In the genomic region with DNA sequence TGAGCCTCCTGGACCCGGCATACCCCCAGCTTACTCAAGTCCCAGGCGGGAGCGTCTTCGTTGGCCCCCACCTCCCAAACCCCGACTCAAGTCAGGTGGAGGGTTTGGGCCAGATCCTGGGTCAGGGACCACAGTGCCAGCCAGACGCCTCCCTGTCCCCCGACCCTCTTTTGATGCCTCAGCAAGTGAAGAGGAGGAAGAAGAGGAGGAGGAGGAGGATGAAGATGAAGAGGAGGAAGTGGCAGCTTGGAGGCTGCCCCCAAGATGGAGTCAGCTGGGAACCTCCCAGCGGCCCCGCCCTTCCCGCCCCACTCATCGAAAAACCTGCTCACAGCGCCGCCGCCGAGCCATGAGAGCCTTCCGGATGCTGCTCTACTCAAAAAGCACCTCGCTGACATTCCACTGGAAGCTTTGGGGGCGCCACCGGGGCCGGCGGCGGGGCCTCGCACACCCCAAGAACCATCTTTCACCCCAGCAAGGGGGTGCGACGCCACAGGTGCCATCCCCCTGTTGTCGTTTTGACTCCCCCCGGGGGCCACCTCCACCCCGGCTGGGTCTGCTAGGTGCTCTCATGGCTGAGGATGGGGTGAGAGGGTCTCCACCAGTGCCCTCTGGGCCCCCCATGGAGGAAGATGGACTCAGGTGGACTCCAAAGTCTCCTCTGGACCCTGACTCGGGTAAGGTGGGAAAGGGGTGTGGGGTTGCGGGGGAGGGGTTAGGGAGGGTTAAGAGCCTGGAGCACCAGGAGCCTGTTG, we compare ENCODE assay signal across 9 cellular contexts. TPM values are rescaled to one million over a fixed set of nuclear protein-coding genes. Genes with fewer than 3 reads are reported as not detected.
DNase-seq lines count a peak whose midpoint lies in the region; ATAC-seq and TF ChIP-seq lines count a peak whose summit lies in the region.
"Had no signal": no experiment of that assay in that cellular context is flagged by ENCODE, and none has a peak within 500 bp of the region (broad histone marks: within the 10 kb centered on the region; RNA-seq: fewer than 3 reads in every experiment).

No MANE protein-coding gene starts in this region.

- H3K27me3 Mint-ChIP-seq in activated CD8-positive, alpha-beta memory T cell treated with anti-CD3 and anti-CD28 coated beads, Interleukin-2, amount 10 ng/mL, durations not matched to agents 7 days and 5 days = no peaks in the 10 kb centered on the region
- H3K27me3 Mint-ChIP-seq in T-helper 17 cell = no peaks in the 10 kb centered on the region

- no peak for ATAC-seq in activated CD8-positive, alpha-beta memory T cell treated with anti-CD3 and anti-CD28 coated beads, Interleukin-2, amount 10 ng/mL, durations not matched to agents 7 days and 5 days
- ATAC-seq in T-helper 17 cell = no peak
- ATAC-seq in stimulated activated effector memory CD8-positive, alpha-beta T cell treated with anti-CD3 and anti-CD28 coated beads, Interleukin-12 subunit alpha, Interleukin-12 subunit beta, amount 100 ng/mL, for 72 hours = no peak
- no peak for ATAC-seq in HG02870 (IDR thresholded peaks at IDR 0.05; ENCODE audit: unreplicated experiment)

- H3K4me1 Mint-ChIP-seq in activated CD8-positive, alpha-beta memory T cell treated with anti-CD3 and anti-CD28 coated beads, Interleukin-2, amount 10 ng/mL, durations not matched to agents 7 days and 5 days = peaks cover 49% of the 10 kb centered on the region
- H3K4me1 Mint-ChIP-seq in T-helper 17 cell = peaks cover 35% of the 10 kb centered on the region
- peaks cover 51% of the 10 kb centered on the region for H3K4me1 Mint-ChIP-seq in stimulated activated effector memory CD8-positive, alpha-beta T cell treated with anti-CD3 and anti-CD28 coated beads, Interleukin-12 subunit alpha, Interleukin-12 subunit beta, amount 100 ng/mL, for 72 hours

- CTCF ChIA-PET in activated CD8-positive, alpha-beta memory T cell treated with anti-CD3 and anti-CD28 coated beads, Interleukin-2, amount 10 ng/mL, durations not matched to agents 7 days and 5 days (lab: Charles Lee) = interaction anchor here (0.5 to 0.9 kb wide), 3 partner anchors 51 to 418 kb away, joined by 3 read pairs; a partner anchor contains a TSS

- peak overlapping the region; percentile 81 for H3K4me3 ChIP-seq in fibroblast of pulmonary artery (replicated peaks; ENCODE audit: low read depth, low read length)

- peak overlapping the region; percentile 85 for H3K4me3 Mint-ChIP-seq in activated CD8-positive, alpha-beta memory T cell treated with anti-CD3 and anti-CD28 coated beads, Interleukin-2, amount 10 ng/mL, durations not matched to agents 7 days and 5 days
- peak overlapping the region; percentile 97 for H3K4me3 Mint-ChIP-seq in T-helper 17 cell
- peak overlapping the region; percentile 90 for H3K4me3 Mint-ChIP-seq in stimulated activated effector memory CD8-positive, alpha-beta T cell treated with anti-CD3 and anti-CD28 coated beads, Interleukin-12 subunit alpha, Interleukin-12 subunit beta, amount 100 ng/mL, for 72 hours

- no peaks in the 10 kb centered on the region for H3K9me3 Mint-ChIP-seq in activated CD8-positive, alpha-beta memory T cell treated with anti-CD3 and anti-CD28 coated beads, Interleukin-2, amount 10 ng/mL, durations not matched to agents 7 days and 5 days (ENCODE audit: low read depth)
- no peaks in the 10 kb centered on the region for H3K9me3 Mint-ChIP-seq in stimulated activated effector memory CD8-positive, alpha-beta T cell treated with anti-CD3 and anti-CD28 coated beads, Interleukin-12 subunit alpha, Interleukin-12 subunit beta, amount 100 ng/mL, for 72 hours

- no peak for TF ChIP-seq CTCF in fibroblast of pulmonary artery (IDR thresholded peaks at IDR 0.05; ENCODE audit: low read length, missing control alignments)

- H3K9me3 ChIP-seq in T-helper 17 cell (ENCODE audit: control insufficient read depth, low read length, poor library complexity, severe bottlenecking) = no peaks in the 10 kb centered on the region
- H3K9me3 ChIP-seq: stomach had no signal

- peaks cover 13% of the 10 kb centered on the region for H3K36me3 Mint-ChIP-seq in activated CD8-positive, alpha-beta memory T cell treated with anti-CD3 and anti-CD28 coated beads, Interleukin-2, amount 10 ng/mL, durations not matched to agents 7 days and 5 days
- H3K36me3 Mint-ChIP-seq in T-helper 17 cell (ENCODE audit: low read depth) = peaks cover 2% of the 10 kb centered on the region
- H3K36me3 Mint-ChIP-seq in stimulated activated effector memory CD8-positive, alpha-beta T cell treated with anti-CD3 and anti-CD28 coated beads, Interleukin-12 subunit alpha, Interleukin-12 subunit beta, amount 100 ng/mL, for 72 hours = peaks cover 87% of the 10 kb centered on the region

- DNase-seq in activated CD8-positive, alpha-beta memory T cell treated with anti-CD3 and anti-CD28 coated beads, Interleukin-2, amount 10 ng/mL, durations not matched to agents 7 days and 5 days = no peak
- DNase-seq in activated CD8-positive, alpha-beta memory T cell treated with anti-CD3 and anti-CD28 coated beads for 24 hours = no peak
- no peak for DNase-seq in T-helper 17 cell
- no peak for DNase-seq in fibroblast of pulmonary artery (ENCODE audit: low read depth)
- no peak for DNase-seq in stimulated activated effector memory CD8-positive, alpha-beta T cell treated with anti-CD3 and anti-CD28 coated beads, Interleukin-12 subunit alpha, Interleukin-12 subunit beta, amount 100 ng/mL, for 72 hours (ENCODE audit: low spot score in 2 of 2)
- DNase-seq in epidermal melanocyte (ENCODE audit: insufficient read length, low spot score) = no peak
- DNase-seq in HUDEP-2 (lab: John Stamatoyannopoulos, UW; ENCODE audit: unreplicated experiment in 76 of 76) = no peak
- DNase-seq: stomach had no signal

- peak overlapping the region; percentile 84 for H3K27ac Mint-ChIP-seq in activated CD8-positive, alpha-beta memory T cell treated with anti-CD3 and anti-CD28 coated beads, Interleukin-2, amount 10 ng/mL, durations not matched to agents 7 days and 5 days
- H3K27ac Mint-ChIP-seq in T-helper 17 cell = no peak overlapping the region
- peak overlapping the region; percentile 94 for H3K27ac Mint-ChIP-seq in stimulated activated effector memory CD8-positive, alpha-beta T cell treated with anti-CD3 and anti-CD28 coated beads, Interleukin-12 subunit alpha, Interleukin-12 subunit beta, amount 100 ng/mL, for 72 hours

RNA-seq across cellular contexts. Expression of a gene that starts 1.6 kb away (rescaled TPM):
- total RNA-seq in activated CD8-positive, alpha-beta memory T cell treated with anti-CD3 and anti-CD28 coated beads, Interleukin-2, amount 10 ng/mL, durations not matched to agents 7 days and 5 days = 10 to 100 TPM; 55.7 to 70.9 TPM
- total RNA-seq in T-helper 17 cell = 10 to 100 TPM; 33.4 to 37.0 TPM

RNA-seq across cellular contexts. Expression of a gene that starts 4.7 kb away (rescaled TPM):
- total RNA-seq in activated CD8-positive, alpha-beta memory T cell treated with anti-CD3 and anti-CD28 coated beads, Interleukin-2, amount 10 ng/mL, durations not matched to agents 7 days and 5 days = 1 to 10 TPM; 2.2 to 2.5 TPM
- 1 to 10 TPM; 2.9 to 3.1 TPM for total RNA-seq in T-helper 17 cell

RNA-seq across cellular contexts. Expression of a gene that starts 14.4 kb away (rescaled TPM):
- total RNA-seq in activated CD8-positive, alpha-beta memory T cell treated with anti-CD3 and anti-CD28 coated beads, Interleukin-2, amount 10 ng/mL, durations not matched to agents 7 days and 5 days = 10 to 100 TPM; 52.8 to 59.4 TPM
- 10 to 100 TPM; 41.7 to 49.2 TPM for total RNA-seq in T-helper 17 cell

RNA-seq across cellular contexts. Expression of a gene that starts 16.1 kb away (rescaled TPM):
- total RNA-seq in activated CD8-positive, alpha-beta memory T cell treated with anti-CD3 and anti-CD28 coated beads, Interleukin-2, amount 10 ng/mL, durations not matched to agents 7 days and 5 days = 10 to 100 TPM in 1 of 2 experiments, 1 to 10 TPM in 1; 10.0 to 26.7 TPM
- total RNA-seq in T-helper 17 cell = 1 to 10 TPM; 3.9 to 8.1 TPM

RNA-seq across cellular contexts. Expression of a gene that starts 20.4 kb away (rescaled TPM):
- 10 to 100 TPM; 57.6 to 76.9 TPM for total RNA-seq in activated CD8-positive, alpha-beta memory T cell treated with anti-CD3 and anti-CD28 coated beads, Interleukin-2, amount 10 ng/mL, durations not matched to agents 7 days and 5 days
- total RNA-seq in T-helper 17 cell = 10 to 100 TPM; 28.9 to 32.7 TPM
